In genomic region chr1:234863596-234863995, GRCh38 we compare ENCODE assay signal across 12 cellular contexts.
A peak's percentile ranks its signal among the peaks of the same experiment; 100 is the strongest.
DNase-seq lines count a peak whose midpoint lies in the region; ATAC-seq, FAIRE-seq and TF ChIP-seq lines count a peak whose summit lies in the region.
"Had no signal": no experiment of that assay in that cellular context is flagged by ENCODE, and none has a peak within 500 bp of the region (broad histone marks: within the 10 kb centered on the region; RNA-seq: fewer than 3 reads in every experiment).

No MANE protein-coding gene starts in this region.

- TF ChIP-seq EP300 in K562 (IDR thresholded peaks at IDR 0.05; ENCODE audit: low read length): no peak

- TF ChIP-seq RAD21 in K562 (CRISPR knock-in tag; conservative IDR thresholded peaks at IDR 0.05 in 1 of 2, IDR thresholded peaks at IDR 0.05 in 1 of 2): no peak

- POLR2A ChIA-PET in K562 (lab: Yijun Ruan, JAX): interaction anchor here (0.6 to 1.8 kb wide), 5 partner anchors 9 to 581 kb away, joined by 3 to 5 read pairs (median 4); no protein-coding TSS in a partner anchor

- no peak overlapping the region for H3K27ac ChIP-seq in K562 (ENCODE audit: extremely low read depth, low read depth, low read length)
- peak overlapping the region; percentile 88 for H3K27ac ChIP-seq in left ventricle myocardium inferior (replicated peaks)
- H3K27ac ChIP-seq in smooth muscle cell (ENCODE audit: low read depth): peak overlapping the region; percentile 58

- ATAC-seq in K562 (no peak), HG03139 (IDR thresholded peaks at IDR 0.05; ENCODE audit: unreplicated experiment) (no peak), GM18520 (IDR thresholded peaks at IDR 0.05; ENCODE audit: unreplicated experiment) (no peak)

- CTCF ChIA-PET in K562 (lab: Yijun Ruan, JAX; ENCODE audit: low intra/inter-chr PET ratio): no interaction called here

- H3F3A ChIP-seq in smooth muscle cell (ENCODE audit: low read depth): peaks cover 6% of the 10 kb centered on the region

- no peaks in the 10 kb centered on the region for H3K9me1 ChIP-seq in K562 (ENCODE audit: control insufficient read depth, insufficient read depth, low read length)

- intact Hi-C loops in K562 (cut with micrococcal nuclease): loop anchor here (10.0 kb wide), 1 partner anchor 489 kb away; the partner anchor contains the start of gene COA6
- intact Hi-C loops in left ventricle myocardium inferior (cut with micrococcal nuclease): no loop called here

- peak; percentile 55 for DNase-seq in EL
- DNase-seq in K562 (ENCODE audit: extremely low read depth in 1 of 4, low spot score in 3 of 4): no peak
- DNase-seq in left ventricle myocardium inferior: no peak
- DNase-seq in smooth muscle cell (lab: John Stamatoyannopoulos, UW; ENCODE audit: unreplicated experiment): no peak
- DNase-seq in NCI-H510A (lab: John Stamatoyannopoulos, UW): no peak
- DNase-seq in T1000 (lab: John Stamatoyannopoulos, UW): no peak
- DNase-seq: DMS79 treated with DMSO at 0.1 percent for 48 hours, NCI-H2029 treated with DMSO at 0.1 percent for 48 hours had no signal

- WGBS in K562 (ENCODE audit: insufficient coverage, low coverage, missing lambda C conversion rate): 65% methylated on average over 6 of the region's 6 CpGs
- WGBS in smooth muscle cell (ENCODE audit: low lambda C conversion rate): 47% methylated on average over 6 of the region's 6 CpGs

- TF ChIP-seq POLR2A in K562 (conservative IDR thresholded peaks at IDR 0.05): no peak

- H3K4me2 ChIP-seq in K562 (ENCODE audit: insufficient read depth, low read length): no peak overlapping the region
- no peak overlapping the region for H3K4me2 ChIP-seq in smooth muscle cell

- H2AFZ ChIP-seq in K562 (ENCODE audit: low read depth, low read length): 0 out of 2 replicates have a peak overlapping the region, but pooled peaks have one; percentile 2
- H2AFZ ChIP-seq in smooth muscle cell (ENCODE audit: low read depth): no peak overlapping the region

- H3K9ac ChIP-seq in K562 (ENCODE audit: insufficient read depth in 1 of 2, low read depth in 2 of 2, low read length in 2 of 2) (no peak overlapping the region; a peak in 1 of 4 replicates), smooth muscle cell (ENCODE audit: low read depth) (no peak overlapping the region)

- H3K79me2 ChIP-seq in K562 (ENCODE audit: control insufficient read depth, insufficient read depth, low read length) (peaks cover 2% of the 10 kb centered on the region; the same call in 1 of the 3 replicates), smooth muscle cell (ENCODE audit: low read depth) (no peaks in the 10 kb centered on the region)

- H4K20me1 ChIP-seq in K562 (replicated peaks; ENCODE audit: control insufficient read depth, insufficient read depth, low read length) (no peaks in the 10 kb centered on the region), smooth muscle cell (ENCODE audit: low read depth) (no peaks in the 10 kb centered on the region)

- no peak for TF ChIP-seq CTCF in K562 (IDR thresholded peaks at IDR 0.05 in 2 of 3, conservative IDR thresholded peaks at IDR 0.05 in 1 of 3; ENCODE audit: insufficient read depth in 2 of 3, low read depth in 1 of 3, low read length in 3 of 3)
- TF ChIP-seq CTCF in left ventricle myocardium inferior (IDR thresholded peaks at IDR 0.05; ENCODE audit: borderline replicate concordance): no peak
- no peak for TF ChIP-seq CTCF in smooth muscle cell (IDR thresholded peaks at IDR 0.05; ENCODE audit: borderline replicate concordance, insufficient read depth, poor library complexity, severe bottlenecking)

- no peak for FAIRE-seq in K562 (lab: Jason Lieb, UNC)
- FAIRE-seq: GM19239 had no signal

- no peak overlapping the region for H3K4me3 ChIP-seq in K562
- H3K4me3 ChIP-seq in left ventricle myocardium inferior: no peak overlapping the region
- H3K4me3 ChIP-seq in smooth muscle cell: no peak overlapping the region
- H3K4me3 ChIP-seq: testis had no signal

- in situ Hi-C loops in K562 (cut with MboI): no loop called here

- H3K36me3 ChIP-seq in K562 (ENCODE audit: control insufficient read depth, insufficient read depth, low read length) (no peaks in the 10 kb centered on the region), left ventricle myocardium inferior (no peaks in the 10 kb centered on the region), smooth muscle cell (ENCODE audit: low read depth) (no peaks in the 10 kb centered on the region)

- BruUV-seq in K562 (replicated peaks; lab: Mats Ljungman, UMichigan): no TSS peak

- H3K9me3 ChIP-seq in K562 (replicated peaks; ENCODE audit: control insufficient read depth, insufficient read depth, low read depth, low read length): peaks cover 9% of the 10 kb centered on the region
- H3K9me3 ChIP-seq in left ventricle myocardium inferior (replicated peaks): peaks cover 10% of the 10 kb centered on the region
- H3K9me3 ChIP-seq in smooth muscle cell (replicated peaks; ENCODE audit: low read depth): no peaks in the 10 kb centered on the region
- H3K9me3 ChIP-seq: testis had no signal

- H3K4me1 ChIP-seq in K562 (replicated peaks in 1 of 2; ENCODE audit: control insufficient read depth in 2 of 2, insufficient read depth in 2 of 2, low read length in 2 of 2) (peaks cover 29 to 47% of the 10 kb centered on the region in 2 experiments; a peak in 4 of 5 replicates), left ventricle myocardium inferior (peaks cover 53% of the 10 kb centered on the region), smooth muscle cell (ENCODE audit: low read depth) (no peaks in the 10 kb centered on the region)

- H3K27me3 ChIP-seq in K562 (ENCODE audit: control insufficient read depth in 2 of 2, insufficient read depth in 2 of 2, low read length in 2 of 2) (no peaks in the 10 kb centered on the region), left ventricle myocardium inferior (ENCODE audit: low read depth) (no peaks in the 10 kb centered on the region), smooth muscle cell (ENCODE audit: low read depth) (no peaks in the 10 kb centered on the region)
- H3K27me3 ChIP-seq: testis had no signal

TF ChIP-seq in K562, 482 proteins besides CTCF, POLR2A, EP300 and RAD21:
- TF ChIP-seq TAL1 (IDR thresholded peaks at IDR 0.05): no peak
- TF ChIP-seq ZNF639 (CRISPR knock-in tag; conservative IDR thresholded peaks at IDR 0.05 in 1 of 2, IDR thresholded peaks at IDR 0.05 in 1 of 2): 0 out of 4 replicates have a peak, but pooled peaks of 1 of the 2 experiments have one; percentile 9
TF ChIP-seq in K562: peak in this region for 1.
